In genomic region chr7:131170440-131171105, GRCh38 we compare ENCODE assay signal across 2 cellular contexts.
A peak's percentile ranks its signal among the peaks of the same experiment; 100 is the strongest.
TF ChIP-seq lines count a peak whose summit lies in the region.

No MANE protein-coding gene starts in this region.

TF ChIP-seq in Ishikawa, 13 proteins besides CTCF, POLR2A, EP300 and RAD21 (continued from another document):
- peak; percentile 82 for TF ChIP-seq REST (IDR thresholded peaks at IDR 0.05; ENCODE audit: low read depth)

TF ChIP-seq in GM12878, 131 proteins besides CTCF, POLR2A, EP300 and RAD21:
- TF ChIP-seq REST (IDR thresholded peaks at IDR 0.05; ENCODE audit: low read depth, low read length): peak; percentile 72
- TF ChIP-seq ZNF592 (IDR thresholded peaks at IDR 0.05): no peak
TF ChIP-seq in GM12878: peak in this region for 1.
